13 cellular contexts compared by ENCODE assay signal in the genomic region with DNA sequence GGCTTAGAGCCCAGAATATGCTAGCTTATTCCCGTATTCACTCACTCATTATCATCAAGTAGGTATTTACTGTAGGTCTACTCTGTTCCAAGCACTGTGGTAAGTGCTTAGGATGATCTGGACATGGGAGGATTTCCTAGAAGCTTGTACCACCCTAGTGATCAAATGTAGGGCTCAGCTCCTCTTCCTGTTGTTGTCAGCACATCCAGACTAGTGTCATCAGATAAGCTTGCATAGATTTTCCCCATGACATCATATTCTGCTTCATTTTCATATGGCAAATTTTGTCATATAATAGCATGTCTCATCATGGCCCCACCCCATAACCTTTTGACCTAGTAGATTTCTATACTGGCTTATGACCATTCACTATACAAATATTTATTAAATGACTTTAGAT. TPM values are rescaled to one million over a fixed set of nuclear protein-coding genes. Genes with fewer than 3 reads are reported as not detected.
A peak's percentile ranks its signal among the peaks of the same experiment; 100 is the strongest.
DNase-seq lines count a peak whose midpoint lies in the region; FAIRE-seq and TF ChIP-seq lines count a peak whose summit lies in the region.
"Had no signal": no experiment of that assay in that cellular context is flagged by ENCODE, and none has a peak within 500 bp of the region (broad histone marks: within the 10 kb centered on the region; RNA-seq: fewer than 3 reads in every experiment).

No MANE protein-coding gene starts in this region.

- DNase-seq in AG10803 (ENCODE audit: low read depth) (peak; percentile 33), HS-5 (ENCODE audit: low read depth) (peak; percentile 82), astrocyte (ENCODE audit: low read depth) (peak; percentile 54), hepatocyte (ENCODE audit: low spot score) (peak; percentile 18), DMS79 (lab: John Stamatoyannopoulos, UW) (no peak), DMS 273 (lab: John Stamatoyannopoulos, UW; ENCODE audit: unreplicated experiment) (no peak), putamen (ENCODE audit: low spot score) (no peak), colonic mucosa (no peak)
- DNase-seq: activated CD8-positive, alpha-beta memory T cell treated with anti-CD3 and anti-CD28 coated beads for 24 hours; activated naive CD4-positive, alpha-beta T cell treated with anti-CD3 and anti-CD28 coated beads for 36 hours; CD4-positive, CD25-positive, alpha-beta regulatory T cell; gastrocnemius medialis; NCI-H2107 had no signal

- 57% methylated on average over 1 of the region's 1 CpG for WGBS in hepatocyte (ENCODE audit: low lambda C conversion rate, missing lambda C conversion rate)

- peaks cover 10% of the 10 kb centered on the region for H3K4me1 Mint-ChIP-seq in astrocyte (ENCODE audit: low read depth, unreplicated experiment)

- H3K9me2 ChIP-seq in hepatocyte (replicated peaks; ENCODE audit: insufficient read depth): no peaks in the 10 kb centered on the region

- H3K27ac ChIP-seq in astrocyte (ENCODE audit: low read depth, low read length) (peak overlapping the region; percentile 67), hepatocyte (peak overlapping the region; percentile 82), colonic mucosa (no peak overlapping the region)
- H3K27ac ChIP-seq: gastrocnemius medialis had no signal

- H3K4me3 ChIP-seq in AG10803 (ENCODE audit: low read length) (no peak overlapping the region), astrocyte (ENCODE audit: insufficient read depth, low read depth, low read length) (no peak overlapping the region), hepatocyte (no peak overlapping the region), colonic mucosa (no peak overlapping the region)
- H3K4me3 ChIP-seq: gastrocnemius medialis had no signal

- H3K79me2 ChIP-seq in astrocyte (ENCODE audit: insufficient read depth, low read length): no peaks in the 10 kb centered on the region
- H3K79me2 ChIP-seq in hepatocyte: no peaks in the 10 kb centered on the region

- no peaks in the 10 kb centered on the region for H3K36me3 ChIP-seq in astrocyte (ENCODE audit: insufficient read depth, low read length)
- no peaks in the 10 kb centered on the region for H3K36me3 ChIP-seq in hepatocyte (replicated peaks; ENCODE audit: insufficient read depth, low read depth)
- no peaks in the 10 kb centered on the region for H3K36me3 ChIP-seq in colonic mucosa
- H3K36me3 ChIP-seq: gastrocnemius medialis had no signal

- peak overlapping the region; percentile 17 for H3K9ac ChIP-seq in astrocyte (ENCODE audit: low read length)
- H3K9ac ChIP-seq in colonic mucosa (ENCODE audit: low read depth in 2 of 2, low read length in 2 of 2): no peak overlapping the region

- H3K9me3 ChIP-seq in astrocyte (ENCODE audit: insufficient read depth, low read depth, low read length) (no peaks in the 10 kb centered on the region), hepatocyte (ENCODE audit: low read depth) (no peaks in the 10 kb centered on the region), colonic mucosa (no peaks in the 10 kb centered on the region)
- H3K9me3 ChIP-seq: gastrocnemius medialis had no signal

- H3K4me3 Mint-ChIP-seq in astrocyte (ENCODE audit: unreplicated experiment): no peak overlapping the region
- H3K4me3 Mint-ChIP-seq: activated naive CD4-positive, alpha-beta T cell treated with anti-CD3 and anti-CD28 coated beads for 36 hours; CD4-positive, CD25-positive, alpha-beta regulatory T cell had no signal

- peak overlapping the region; percentile 62 for H3K4me2 ChIP-seq in astrocyte (ENCODE audit: low read length)
- H3K4me2 ChIP-seq in hepatocyte: no peak overlapping the region

- FAIRE-seq in astrocyte (lab: Jason Lieb, UNC): no peak

- H3K9me3 Mint-ChIP-seq in astrocyte (ENCODE audit: unreplicated experiment): no peaks in the 10 kb centered on the region
- H3K9me3 Mint-ChIP-seq: activated naive CD4-positive, alpha-beta T cell treated with anti-CD3 and anti-CD28 coated beads for 36 hours; CD4-positive, CD25-positive, alpha-beta regulatory T cell had no signal

- H4K20me1 ChIP-seq in astrocyte (ENCODE audit: insufficient read depth, low read length) (no peaks in the 10 kb centered on the region), hepatocyte (ENCODE audit: insufficient read depth, poor library complexity, severe bottlenecking) (no peaks in the 10 kb centered on the region)

- no peak overlapping the region for H2AFZ ChIP-seq in astrocyte (ENCODE audit: low read depth, low read length)
- H2AFZ ChIP-seq in hepatocyte: no peak overlapping the region

- H3K27me3 ChIP-seq in astrocyte (ENCODE audit: insufficient read depth, low read length) (no peaks in the 10 kb centered on the region), hepatocyte (no peaks in the 10 kb centered on the region), colonic mucosa (no peaks in the 10 kb centered on the region)
- H3K27me3 ChIP-seq: gastrocnemius medialis had no signal

- H3K36me3 Mint-ChIP-seq in astrocyte (ENCODE audit: low read depth, unreplicated experiment): no peaks in the 10 kb centered on the region
- H3K36me3 Mint-ChIP-seq: CD4-positive, CD25-positive, alpha-beta regulatory T cell had no signal

- H3K4me1 ChIP-seq in astrocyte (ENCODE audit: insufficient read depth, low read length): peaks cover 8% of the 10 kb centered on the region
- peaks cover 5% of the 10 kb centered on the region for H3K4me1 ChIP-seq in hepatocyte (ENCODE audit: insufficient read depth)
- H3K4me1 ChIP-seq in colonic mucosa: no peaks in the 10 kb centered on the region
- H3K4me1 ChIP-seq: gastrocnemius medialis had no signal

- TF ChIP-seq CTCF in AG10803 (conservative IDR thresholded peaks at IDR 0.05; ENCODE audit: low read length): no peak
- no peak for TF ChIP-seq CTCF in astrocyte (IDR thresholded peaks at IDR 0.05; ENCODE audit: insufficient read depth, low read depth, low read length)
- TF ChIP-seq CTCF in hepatocyte (IDR thresholded peaks at IDR 0.05; ENCODE audit: poor library complexity): no peak
- no peak for TF ChIP-seq CTCF in colonic mucosa (IDR thresholded peaks at IDR 0.05)

- no peaks in the 10 kb centered on the region for H3K27me3 Mint-ChIP-seq in astrocyte (ENCODE audit: low read depth, unreplicated experiment)

- intact Hi-C loops in colonic mucosa (cut with DNase I): no loop called here

- H3K27ac Mint-ChIP-seq in astrocyte (ENCODE audit: unreplicated experiment): peak overlapping the region; percentile 84
- H3K27ac Mint-ChIP-seq: activated naive CD4-positive, alpha-beta T cell treated with anti-CD3 and anti-CD28 coated beads for 36 hours had no signal

RNA-seq across cellular contexts. Expression of gene NUCB2, which starts 19.3 kb away (rescaled TPM):
- 71.2 and 72.4 TPM in 2 replicates for total RNA-seq in astrocyte
- 73.2 and 93.4 TPM in 2 replicates for total RNA-seq in hepatocyte
- 196 and 202 TPM in 2 replicates for polyA plus RNA-seq in hepatocyte
- total RNA-seq in colonic mucosa: 100 to 1,000 TPM in 1 of 2 donors, 10 to 100 TPM in 1; 60.9 to 111 TPM

RNA-seq across cellular contexts. Expression of gene PIK3C2A, which starts 49.4 kb away (rescaled TPM):
- total RNA-seq in astrocyte (73.4 and 84.9 TPM in 2 replicates), hepatocyte (96.1 and 98.6 TPM in 2 replicates), colonic mucosa (10 to 100 TPM; 41.3 to 68.9 TPM)
- 19.4 and 20.1 TPM in 2 replicates for polyA plus RNA-seq in hepatocyte

Comparison
In these comparisons a context has a peak if more than half of its experiments do, and no peak if none do; other contexts are left out.
1. DNase-seq: peak in AG10803 (single experiment), HS-5 (single experiment), astrocyte (single experiment) and hepatocyte (single experiment); none in DMS79 (single experiment), DMS 273 (single experiment), putamen (single experiment) and colonic mucosa (single experiment).